In genomic region chr7:92635538-92635937, GRCh38 we compare ENCODE assay signal across 10 cellular contexts. TPM values are rescaled to one million over a fixed set of nuclear protein-coding genes. Genes with fewer than 3 reads are reported as not detected.
DNase-seq lines count a peak whose midpoint lies in the region; ATAC-seq and TF ChIP-seq lines count a peak whose summit lies in the region.
"Had no signal": no experiment of that assay in that cellular context is flagged by ENCODE, and none has a peak within 500 bp of the region (broad histone marks: within the 10 kb centered on the region; RNA-seq: fewer than 3 reads in every experiment).

No MANE protein-coding gene starts in this region.

- TF ChIP-seq CTCF in RWPE2 (IDR thresholded peaks at IDR 0.05; ENCODE audit: poor library complexity, severe bottlenecking) (no peak), esophagus muscularis mucosa (IDR thresholded peaks at IDR 0.05) (no peak), GM20000 (IDR thresholded peaks at IDR 0.05; ENCODE audit: extremely low read depth, missing control alignments) (no peak)

- H3K4me1 Mint-ChIP-seq in activated T-cell treated with anti-CD3 and anti-CD28 coated beads, Interleukin-2, amount 50 U/mL, for 4 hours (ENCODE audit: low read depth): peaks cover 72% of the 10 kb centered on the region
- H3K4me1 Mint-ChIP-seq in stimulated activated memory B cell treated with anti-CD40 and anti-IgM and Interleukin-4, amounts not matched to agents 10 μg/mL and 1 μg/mL and 100 μg/mL, for 72 hours: peaks cover 51% of the 10 kb centered on the region

- H3K36me3 Mint-ChIP-seq in activated T-cell treated with anti-CD3 and anti-CD28 coated beads, Interleukin-2, amount 50 U/mL, for 4 hours (ENCODE audit: insufficient read depth): peaks cover 18% of the 10 kb centered on the region
- H3K36me3 Mint-ChIP-seq in stimulated activated memory B cell treated with anti-CD40 and anti-IgM and Interleukin-4, amounts not matched to agents 10 μg/mL and 1 μg/mL and 100 μg/mL, for 72 hours: no peaks in the 10 kb centered on the region

- H3K4me1 ChIP-seq in RWPE2 (ENCODE audit: insufficient read depth, poor library complexity, severe bottlenecking) (peaks cover 52% of the 10 kb centered on the region), esophagus muscularis mucosa (peaks cover 41 to 48% (median 45%) of the 10 kb centered on the region in 4 donors)

- H3K27me3 Mint-ChIP-seq in activated T-cell treated with anti-CD3 and anti-CD28 coated beads, Interleukin-2, amount 50 U/mL, for 4 hours (ENCODE audit: low read depth): no peaks in the 10 kb centered on the region
- no peaks in the 10 kb centered on the region for H3K27me3 Mint-ChIP-seq in stimulated activated memory B cell treated with anti-CD40 and anti-IgM and Interleukin-4, amounts not matched to agents 10 μg/mL and 1 μg/mL and 100 μg/mL, for 72 hours

- no peak for ATAC-seq in activated T-cell treated with anti-CD3 and anti-CD28 coated beads, Interleukin-2, amount 50 U/mL, for 4 hours
- ATAC-seq in RWPE2 (ENCODE audit: low read depth) (no peak), GM21381 (IDR thresholded peaks at IDR 0.05; ENCODE audit: unreplicated experiment) (no peak)
- no peak for ATAC-seq in stimulated activated memory B cell treated with anti-CD40 and anti-IgM and Interleukin-4, amounts not matched to agents 10 μg/mL and 1 μg/mL and 100 μg/mL, for 72 hours

- WGBS in esophagus muscularis mucosa: 61% methylated on average over 4 of the region's 4 CpGs

- peak overlapping the region; percentile 63 for H3K27ac Mint-ChIP-seq in stimulated activated memory B cell treated with anti-CD40 and anti-IgM and Interleukin-4, amounts not matched to agents 10 μg/mL and 1 μg/mL and 100 μg/mL, for 72 hours

- peak overlapping the region; percentile 89 for H3K27ac ChIP-seq in RWPE2 (ENCODE audit: poor library complexity, severe bottlenecking)
- peak overlapping the region; percentile 62 to 79 (median 68) for H3K27ac ChIP-seq in esophagus muscularis mucosa (replicated peaks in 1 of 4)
- H3K27ac ChIP-seq: C4-2B had no signal

- TF ChIP-seq EP300 in esophagus muscularis mucosa (IDR thresholded peaks at IDR 0.05): no peak

- TF ChIP-seq POLR2A in esophagus muscularis mucosa (IDR thresholded peaks at IDR 0.05; ENCODE audit: low read depth): no peak

- no peak for DNase-seq in activated T-cell treated with anti-CD3 and anti-CD28 coated beads, Interleukin-2, amount 50 U/mL, for 4 hours
- DNase-seq in activated T-cell treated with anti-CD3 and anti-CD28 coated beads for 4 hours (no peak), RWPE2 (ENCODE audit: low spot score) (no peak), esophagus muscularis mucosa (ENCODE audit: extremely low spot score) (no peak), NCI-H1417 treated with DMSO at 0.1 percent for 48 hours (lab: John Stamatoyannopoulos, UW) (no peak), GM20000 (ENCODE audit: low spot score) (no peak)
- DNase-seq: activated CD4-positive, CD25-positive, alpha-beta regulatory T cell treated with anti-CD3 and anti-CD28 coated beads, Interleukin-2, amount 50 U/mL, for 72 hours had no signal

- H3K9me3 ChIP-seq in RWPE2 (ENCODE audit: severe bottlenecking) (no peaks in the 10 kb centered on the region), esophagus muscularis mucosa (no peaks in the 10 kb centered on the region)

- peak overlapping the region; percentile 57 for H3K4me3 Mint-ChIP-seq in activated T-cell treated with anti-CD3 and anti-CD28 coated beads, Interleukin-2, amount 50 U/mL, for 4 hours
- H3K4me3 Mint-ChIP-seq in stimulated activated memory B cell treated with anti-CD40 and anti-IgM and Interleukin-4, amounts not matched to agents 10 μg/mL and 1 μg/mL and 100 μg/mL, for 72 hours: no peak overlapping the region

- intact Hi-C loops in esophagus muscularis mucosa (cut with DNase I): no loop called here

- no peaks in the 10 kb centered on the region for H3K9me3 Mint-ChIP-seq in activated T-cell treated with anti-CD3 and anti-CD28 coated beads, Interleukin-2, amount 50 U/mL, for 4 hours
- H3K9me3 Mint-ChIP-seq in stimulated activated memory B cell treated with anti-CD40 and anti-IgM and Interleukin-4, amounts not matched to agents 10 μg/mL and 1 μg/mL and 100 μg/mL, for 72 hours: no peaks in the 10 kb centered on the region

- H3K36me3 ChIP-seq in RWPE2 (ENCODE audit: low read depth) (peaks cover 4% of the 10 kb centered on the region), esophagus muscularis mucosa (no peaks in the 10 kb centered on the region)

- H3K4me3 ChIP-seq in RWPE2 (ENCODE audit: severe bottlenecking): no peak overlapping the region
- no peak overlapping the region for H3K4me3 ChIP-seq in esophagus muscularis mucosa

- H3K27me3 ChIP-seq in RWPE2 (ENCODE audit: insufficient read depth, poor library complexity, severe bottlenecking) (no peaks in the 10 kb centered on the region), esophagus muscularis mucosa (no peaks in the 10 kb centered on the region)

RNA-seq across cellular contexts. Expression of gene FAM133B, which starts 45.3 kb away (rescaled TPM):
- 10 to 100 TPM; 35.3 to 37.8 (median 36.0) TPM for total RNA-seq in activated T-cell treated with anti-CD3 and anti-CD28 coated beads, Interleukin-2, amount 50 U/mL, for 4 hours
- total RNA-seq in esophagus muscularis mucosa: 10 to 100 TPM; 15.7 to 22.0 (median 19.2) TPM
